8 cellular contexts compared by ENCODE assay signal in genomic region chr4:177051473-177052060, GRCh38.
A peak's percentile ranks its signal among the peaks of the same experiment; 100 is the strongest.
DNase-seq lines count a peak whose midpoint lies in the region; TF ChIP-seq lines count a peak whose summit lies in the region.

No MANE protein-coding gene starts in this region.

- H3K23ac ChIP-seq in mesendoderm (ENCODE audit: low read length) = no peak overlapping the region

- H3K9ac ChIP-seq in adipocyte (ENCODE audit: low read length) (no peak overlapping the region), mesendoderm (ENCODE audit: low read length) (no peak overlapping the region)

- H3K4ac ChIP-seq in mesendoderm (ENCODE audit: low read depth, low read length) = no peak overlapping the region

- no peak overlapping the region for H3K27ac ChIP-seq in HEK293 (ENCODE audit: extremely low read depth, low read depth, low read length)
- H3K27ac ChIP-seq in mesendoderm (ENCODE audit: low read depth, low read length) = no peak overlapping the region
- no peak overlapping the region for H3K27ac ChIP-seq in prostate gland

- no peak overlapping the region for H3K4me3 ChIP-seq in HEK293 (ENCODE audit: low read depth, low read length)
- H3K4me3 ChIP-seq in adipocyte (ENCODE audit: low read length) = no peak overlapping the region
- H3K4me3 ChIP-seq in mesendoderm (ENCODE audit: low read length) = no peak overlapping the region
- H3K4me3 ChIP-seq in prostate gland = no peak overlapping the region

- H3K27me3 ChIP-seq in adipocyte (replicated peaks; ENCODE audit: control insufficient read depth, insufficient read depth, low read length) = no peaks in the 10 kb centered on the region
- H3K27me3 ChIP-seq in mesendoderm (ENCODE audit: insufficient read depth, low read length, poor library complexity) = no peaks in the 10 kb centered on the region
- H3K27me3 ChIP-seq in prostate gland (replicated peaks; ENCODE audit: insufficient read depth) = no peaks in the 10 kb centered on the region

- H3K4me1 ChIP-seq in HEK293 (ENCODE audit: control insufficient read depth, insufficient read depth, low read length) (no peaks in the 10 kb centered on the region), adipocyte (ENCODE audit: control insufficient read depth, insufficient read depth, low read length) (peaks cover 4% of the 10 kb centered on the region), mesendoderm (ENCODE audit: control insufficient read depth, low read depth, low read length) (no peaks in the 10 kb centered on the region), prostate gland (replicated peaks) (no peaks in the 10 kb centered on the region)

- H3K56ac ChIP-seq in mesendoderm (ENCODE audit: low read length) = no peak overlapping the region

- TF ChIP-seq POLR2A in prostate gland (IDR thresholded peaks at IDR 0.05) = no peak

- no peak overlapping the region for H2AK5ac ChIP-seq in mesendoderm (ENCODE audit: low read length)

- intact Hi-C loops in prostate gland (cut with DNase I) = no loop called here

- TF ChIP-seq CTCF in AG09319 (IDR thresholded peaks at IDR 0.05; ENCODE audit: low read depth, low read length) (peak; percentile 15), GM12872 (IDR thresholded peaks at IDR 0.05; ENCODE audit: insufficient read depth, low read depth, low read length) (peak; percentile 74), HEK293 (tag by site-specific recombination; IDR thresholded peaks at IDR 0.05) (no peak), LNCAP (IDR thresholded peaks at IDR 0.05) (peak; percentile 61), prostate gland (IDR thresholded peaks at IDR 0.05) (peak in 2 of 4 experiments; percentile 18 to 19)

- H2BK5ac ChIP-seq in mesendoderm (ENCODE audit: low read length) = no peak overlapping the region

- H3K36me3 ChIP-seq in HEK293 (ENCODE audit: control insufficient read depth in 2 of 2, insufficient read depth in 1 of 2, low read length in 2 of 2) (no peaks in the 10 kb centered on the region), adipocyte (ENCODE audit: control insufficient read depth, insufficient read depth, low read length, severe bottlenecking) (no peaks in the 10 kb centered on the region), mesendoderm (ENCODE audit: control insufficient read depth, insufficient read depth, low read length) (no peaks in the 10 kb centered on the region), prostate gland (no peaks in the 10 kb centered on the region)

- no peak overlapping the region for H2BK120ac ChIP-seq in mesendoderm (ENCODE audit: low read depth, low read length)

- WGBS in mesendoderm (ENCODE audit: extremely low coverage, insufficient coverage, low lambda C conversion rate) = no CpG with 5 or more reads among the region's 7 CpGs
- WGBS in prostate gland = 64% methylated on average over 7 of the region's 7 CpGs

- no peak overlapping the region for H2BK15ac ChIP-seq in mesendoderm (replicated peaks; ENCODE audit: low read depth)

- H3K9me3 ChIP-seq in HEK293 (ENCODE audit: control insufficient read depth, insufficient read depth, low read depth, low read length) (no peaks in the 10 kb centered on the region), adipocyte (ENCODE audit: control insufficient read depth, low read length) (no peaks in the 10 kb centered on the region), prostate gland (no peaks in the 10 kb centered on the region)

- H3K4me2 ChIP-seq in mesendoderm (ENCODE audit: low read length) = no peak overlapping the region

- H3K79me1 ChIP-seq in mesendoderm (ENCODE audit: low read length) = no peaks in the 10 kb centered on the region

- CTCF ChIA-PET in HEK293 (lab: Yijun Ruan, JAX) = interaction anchor here (0.5 to 1.2 kb wide), 8 partner anchors 10 to 515 kb away, joined by 3 to 5 read pairs (median 3); no protein-coding TSS in a partner anchor

- DNase-seq in AG09319 (ENCODE audit: extremely low read depth, low read depth) (no peak), adipocyte (ENCODE audit: low read depth) (peak; percentile 19), mesendoderm (peak; percentile 68), prostate gland (ENCODE audit: low spot score) (no peak), superior temporal gyrus (ENCODE audit: extremely low spot score) (no peak)

- no peak overlapping the region for H4K8ac ChIP-seq in mesendoderm (ENCODE audit: low read depth, low read length)

- no peaks in the 10 kb centered on the region for H3K79me2 ChIP-seq in mesendoderm (ENCODE audit: control insufficient read depth, insufficient read depth, low read length)

- POLR2A ChIA-PET in HEK293 (lab: Yijun Ruan, JAX) = no interaction called here

- no peak overlapping the region for H4K5ac ChIP-seq in mesendoderm (ENCODE audit: low read length)

- no peak overlapping the region for H3K18ac ChIP-seq in mesendoderm (ENCODE audit: low read length)

TF ChIP-seq in HEK293, 187 proteins besides CTCF, POLR2A, EP300 and RAD21:
- peak; percentile 40 for TF ChIP-seq ZNF654 (tag by site-specific recombination; IDR thresholded peaks at IDR 0.05; ENCODE audit: low read depth)
- no peak for TF ChIP-seq REPIN1 (tag by site-specific recombination; IDR thresholded peaks at IDR 0.05; ENCODE audit: low read depth)
TF ChIP-seq in HEK293: peak in this region for 1.

Comparison
In these comparisons a context has a peak if more than half of its experiments do, and no peak if none do; other contexts are left out.
1. DNase-seq: peak in adipocyte (single experiment) and mesendoderm (single experiment); none in AG09319 (single experiment), prostate gland (single experiment) and superior temporal gyrus (single experiment).